ENCODE assay signal across 19 cellular contexts in the genomic region with DNA sequence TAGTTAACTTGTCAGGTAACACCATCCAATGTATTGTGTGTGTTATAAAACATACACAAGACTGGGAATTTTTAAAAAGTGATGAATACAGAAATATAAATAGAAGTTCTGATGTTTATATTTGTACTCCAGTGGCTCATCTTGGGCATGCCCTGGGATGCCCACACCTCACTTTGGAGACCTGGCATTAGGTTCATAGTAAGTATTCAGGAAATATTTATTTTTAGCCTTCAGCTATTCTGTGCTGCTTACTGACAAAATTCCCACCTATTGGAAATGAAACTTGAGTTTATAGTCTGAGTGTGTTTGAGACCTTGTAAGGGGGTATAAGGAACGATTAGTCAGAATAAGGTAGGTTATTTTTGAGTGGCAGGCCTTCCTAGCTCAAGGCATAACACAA.
"Had no signal": no experiment of that assay in that cellular context is flagged by ENCODE, and none has a peak within 500 bp of the region (broad histone marks: within the 10 kb centered on the region; RNA-seq: fewer than 3 reads in every experiment).

No MANE protein-coding gene starts in this region.

- H3K4me1 ChIP-seq: sigmoid colon had no signal

- H3K9me3 ChIP-seq: right atrium auricular region, sigmoid colon, thoracic aorta, transverse colon had no signal

- H3K4me3 ChIP-seq: hepatocyte, right atrium auricular region, sigmoid colon, skin epidermis, thoracic aorta, transverse colon had no signal

- DNase-seq: cerebellar nuclear complex; dermis blood vessel endothelial cell; endodermal cell; foreskin melanocyte; head of caudate nucleus; natural killer cell; posterior cingulate gyrus; sigmoid colon; stimulated activated CD4-positive, alpha-beta T cell treated with anti-CD3 and anti-CD28 coated beads, Interleukin-2, amount 100 ng/mL, for 24 hours; stimulated activated CD4-positive, alpha-beta T cell treated with anti-CD3 and anti-CD28 coated beads, Interleukin-4, amount 100 ng/mL, for 4 hours; stimulated activated naive B cell treated with anti-CD40 and anti-IgM and Interleukin-4, amounts not matched to agents 10 μg/mL and 1 μg/mL and 100 μg/mL, for 72 hours; stimulated activated naive CD8-positive, alpha-beta T cell treated with anti-CD3 and anti-CD28 coated beads, Interleukin-15, amount 100 ng/mL, for 72 hours; transverse colon had no signal

- H3K27ac ChIP-seq: right atrium auricular region, sigmoid colon, skin epidermis, thoracic aorta had no signal

- H3K27me3 ChIP-seq: hepatocyte, right atrium auricular region, sigmoid colon, transverse colon had no signal

- H3K4me2 ChIP-seq: hepatocyte had no signal

- FAIRE-seq: endothelial cell of umbilical vein had no signal

- H3K36me3 ChIP-seq: right atrium auricular region, sigmoid colon, thoracic aorta, transverse colon had no signal

- ATAC-seq: esophagus mucosa; natural killer cell; stimulated activated naive CD8-positive, alpha-beta T cell treated with anti-CD3 and anti-CD28 coated beads, Interleukin-15, amount 100 ng/mL, for 72 hours had no signal

- H2AFZ ChIP-seq: hepatocyte had no signal
